ENCODE assay signal across 8 cellular contexts in genomic region chr14:49865431-49865859, GRCh38. TPM values are rescaled to one million over a fixed set of nuclear protein-coding genes. Genes with fewer than 3 reads are reported as not detected.
DNase-seq lines count a peak whose midpoint lies in the region; ATAC-seq lines count a peak whose summit lies in the region.

No MANE protein-coding gene starts in this region.

- H3K9ac ChIP-seq in mesenchymal stem cell (ENCODE audit: low read length) = peak overlapping the region; percentile 62

- H3K9me3 ChIP-seq in mesenchymal stem cell (ENCODE audit: control insufficient read depth, low read length) = no peaks in the 10 kb centered on the region

- H2BK5ac ChIP-seq in mesenchymal stem cell (ENCODE audit: low read depth, low read length, poor library complexity, severe bottlenecking) = no peak overlapping the region

- no peak overlapping the region for H3K23ac ChIP-seq in mesenchymal stem cell (ENCODE audit: low read length in 2 of 2)

- H3K4ac ChIP-seq in mesenchymal stem cell (ENCODE audit: low read depth in 1 of 2, low read length in 2 of 2) = no peak overlapping the region

- H2BK120ac ChIP-seq in mesenchymal stem cell (ENCODE audit: low read depth, low read length) = no peak overlapping the region

- H3K18ac ChIP-seq in mesenchymal stem cell (ENCODE audit: low read depth in 1 of 2, low read length in 2 of 2) = no peak overlapping the region

- 0% methylated on average over 4 of the region's 4 CpGs for WGBS in mesenchymal stem cell

- H2AK5ac ChIP-seq in mesenchymal stem cell (ENCODE audit: low read length, severe bottlenecking) = no peak overlapping the region

- H2BK15ac ChIP-seq in mesenchymal stem cell (ENCODE audit: low read depth, poor library complexity, severe bottlenecking) = no peak overlapping the region

- no peak overlapping the region for H3K14ac ChIP-seq in mesenchymal stem cell (ENCODE audit: low read length in 2 of 2)

- no peak overlapping the region for H4K91ac ChIP-seq in mesenchymal stem cell (ENCODE audit: low read length)

- no peak overlapping the region for H3K4me3 ChIP-seq in mesenchymal stem cell (ENCODE audit: insufficient read depth in 1 of 2, low read depth in 1 of 2, low read length in 2 of 2)

- DNase-seq in NK-92 treated with Interleukin-12 subunit alpha and Interleukin-12 subunit beta, amount 100 ng/mL, for 24 hours (lab: John Stamatoyannopoulos, UW) = peak; percentile 52
- DNase-seq in NK-92 (lab: John Stamatoyannopoulos, UW; ENCODE audit: unreplicated experiment) (no peak), NCI-H2196 treated with DMSO at 0.1 percent for 48 hours (lab: John Stamatoyannopoulos, UW; ENCODE audit: unreplicated experiment) (peak; percentile 42), dedifferentiated amniotic fluid mesenchymal stem cell (ENCODE audit: extremely low spot score) (peak; percentile 60), mesenchymal stem cell (peak; percentile 71)
- DNase-seq in activated CD4-positive, alpha-beta T cell treated with anti-CD3 and anti-CD28 coated beads for 48 hours = peak; percentile 88
- DNase-seq in stimulated activated CD8-positive, alpha-beta memory T cell treated with anti-CD3 and anti-CD28 coated beads, Interleukin-2, amount 100 ng/mL, for 48 hours (ENCODE audit: low read depth in 2 of 2) = peak; percentile 73 to 75

- H3K4me1 ChIP-seq in mesenchymal stem cell (ENCODE audit: control insufficient read depth, insufficient read depth, low read depth, low read length) = peaks cover 3% of the 10 kb centered on the region

- H3K27ac ChIP-seq in mesenchymal stem cell (ENCODE audit: low read length, poor library complexity, severe bottlenecking) = no peak overlapping the region

- H2AFZ ChIP-seq in mesenchymal stem cell (ENCODE audit: low read depth, low read length) = no peak overlapping the region

- peaks cover 3% of the 10 kb centered on the region for H3K79me1 ChIP-seq in mesenchymal stem cell (replicated peaks; ENCODE audit: low read length, poor library complexity, severe bottlenecking)

- no peaks in the 10 kb centered on the region for H3K27me3 ChIP-seq in mesenchymal stem cell (ENCODE audit: control insufficient read depth in 1 of 2, insufficient read depth in 1 of 2, low read length in 2 of 2)

- no peaks in the 10 kb centered on the region for H3K36me3 ChIP-seq in mesenchymal stem cell (ENCODE audit: control insufficient read depth in 1 of 2, insufficient read depth in 2 of 2, low read depth in 1 of 2, low read length in 2 of 2)

- no peak for ATAC-seq in HG03457 (IDR thresholded peaks at IDR 0.05; ENCODE audit: unreplicated experiment)

- no peak overlapping the region for H2BK12ac ChIP-seq in mesenchymal stem cell (ENCODE audit: low read length in 2 of 2)

- H4K8ac ChIP-seq in mesenchymal stem cell (ENCODE audit: low read length) = no peak overlapping the region

- no peak overlapping the region for H3K4me2 ChIP-seq in mesenchymal stem cell (ENCODE audit: low read length, poor library complexity, severe bottlenecking)

RNA-seq across cellular contexts. Expression of gene NEMF, which starts 12.9 kb away (rescaled TPM):
- polyA plus RNA-seq in mesenchymal stem cell (2013, experiment 1 of 2) = 64.5 TPM
- polyA plus RNA-seq in mesenchymal stem cell (2013, experiment 2 of 2) = 63.3 TPM

RNA-seq across cellular contexts. Expression of gene ARF6, which starts 27.4 kb away (rescaled TPM):
- 48.0 TPM for polyA plus RNA-seq in mesenchymal stem cell (2013, experiment 1 of 2)
- 49.0 TPM for polyA plus RNA-seq in mesenchymal stem cell (2013, experiment 2 of 2)
